ENCODE assay signal across 8 cellular contexts in the genomic region with DNA sequence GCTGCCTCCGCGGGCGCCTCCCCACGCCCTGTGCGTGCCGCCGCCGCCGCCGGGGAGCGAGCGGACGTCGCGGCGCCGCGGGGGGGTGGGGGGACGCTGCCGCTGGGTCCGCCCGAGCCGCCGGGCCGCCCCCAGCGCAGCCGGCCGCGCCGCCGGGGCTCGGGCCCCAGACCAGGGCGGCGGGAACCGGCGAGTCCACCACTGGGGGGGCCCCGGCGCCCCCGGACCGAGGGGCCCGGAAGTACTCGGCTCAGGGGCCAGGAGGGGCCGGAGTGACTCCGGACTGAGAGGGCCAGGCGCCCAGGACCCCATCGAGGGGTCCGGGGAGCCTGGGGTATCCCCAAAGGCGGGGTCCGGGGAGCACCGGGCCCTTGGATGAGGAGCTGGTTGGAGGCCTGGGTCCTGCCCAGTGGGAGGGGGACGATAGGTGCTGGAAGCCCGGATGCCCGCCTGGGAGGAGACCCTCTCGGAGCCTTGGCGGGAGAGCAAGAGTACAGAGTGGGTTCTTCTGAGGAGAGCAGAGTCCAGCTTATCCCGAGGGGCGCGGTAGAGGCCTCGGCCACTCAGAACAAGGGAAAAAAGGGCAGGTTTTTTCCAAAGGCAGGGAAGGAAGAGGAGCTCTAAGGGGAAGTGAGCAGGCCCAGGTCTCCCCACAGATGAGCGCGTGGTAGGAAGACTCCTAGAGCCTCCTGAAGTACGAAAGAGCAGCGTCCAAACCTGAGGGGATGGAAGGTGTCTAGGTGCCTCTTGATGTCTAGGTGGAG. TPM values are rescaled to one million over a fixed set of nuclear protein-coding genes. Genes with fewer than 3 reads are reported as not detected.
DNase-seq lines count a peak whose midpoint lies in the region; ATAC-seq and TF ChIP-seq lines count a peak whose summit lies in the region.

No MANE protein-coding gene starts in this region.

- H2AK5ac ChIP-seq in neuronal stem cell (ENCODE audit: low read depth, low read length): peak overlapping the region; percentile 83

- peaks cover 2 to 11% of the 10 kb centered on the region in 2 donors for H3K36me3 Mint-ChIP-seq in CD14-positive monocyte
- H3K36me3 Mint-ChIP-seq in activated T-helper 17 cell treated with anti-CD3 and anti-CD28 coated beads, Interleukin-2, amount 50 U/mL, for 72 hours (ENCODE audit: low read depth): peaks cover 9% of the 10 kb centered on the region

- ATAC-seq in HG03354 (IDR thresholded peaks at IDR 0.05; ENCODE audit: poor library complexity, severe bottlenecking, unreplicated experiment) (peak; percentile 57), PC-3 (peak; percentile 87)
- peak; percentile 75 for ATAC-seq in activated T-helper 17 cell treated with anti-CD3 and anti-CD28 coated beads, Interleukin-2, amount 50 U/mL, for 72 hours (replicated peaks)

- WGBS in neuronal stem cell (ENCODE audit: extremely low coverage in 2 of 2, insufficient read length in 2 of 2, insufficient replicate concordance in 1 of 2), 2 donors: no CpG with 5 or more reads among the region's 63 CpGs
- 0 to 2% methylated on average over 12 to 16 of the region's 63 CpGs for WGBS in thyroid gland, 2 donors

- H3K27ac ChIP-seq in PC-3 (ENCODE audit: low read length) (peak overlapping the region; percentile 68), neuronal stem cell (replicated peaks; ENCODE audit: low read length) (peak overlapping the region; percentile 89), thyroid gland (peak overlapping the region; percentile 96 to 98 (median 97))

- H3K4me2 ChIP-seq in PC-3 (ENCODE audit: low read length) (peak overlapping the region; percentile 100), neuronal stem cell (ENCODE audit: insufficient read depth, low read length, poor library complexity, severe bottlenecking) (peak overlapping the region; percentile 41)

- H4K20me1 ChIP-seq in PC-3 (ENCODE audit: low read length): no peaks in the 10 kb centered on the region

- H3K9ac ChIP-seq in PC-3 (ENCODE audit: low read length) (peak overlapping the region; percentile 98), neuronal stem cell (ENCODE audit: low read depth, low read length, poor library complexity) (peak overlapping the region; percentile 75)

- BruUV-seq in PC-3 (replicated peaks; lab: Mats Ljungman, UMichigan): no TSS peak

- H3K4me1 ChIP-seq in PC-3 (ENCODE audit: insufficient read depth, low read length) (peaks cover 10% of the 10 kb centered on the region; the same call in 1 of the 2 replicates), neuronal stem cell (ENCODE audit: control insufficient read depth in 2 of 2, insufficient read depth in 1 of 2, low read depth in 1 of 2, low read length in 2 of 2) (peaks cover 0 to 5% of the 10 kb centered on the region in 2 donors), thyroid gland (peaks cover 9 to 16% of the 10 kb centered on the region in 2 donors)

- H3F3A ChIP-seq in PC-3 (ENCODE audit: low read length, unreplicated experiment): peaks cover 3% of the 10 kb centered on the region

- no peaks in the 10 kb centered on the region for H3K27me3 ChIP-seq in PC-3 (ENCODE audit: low read length)
- H3K27me3 ChIP-seq in neuronal stem cell (ENCODE audit: control insufficient read depth in 3 of 3, insufficient read depth in 3 of 3, low read depth in 1 of 3, low read length in 3 of 3): no peaks in the 10 kb centered on the region
- no peaks in the 10 kb centered on the region for H3K27me3 ChIP-seq in thyroid gland

- H2AFZ ChIP-seq in PC-3 (ENCODE audit: low read length) (peak overlapping the region; percentile 79), neuronal stem cell (ENCODE audit: low read length) (peak overlapping the region; percentile 91)

- H3K36me3 ChIP-seq in PC-3 (ENCODE audit: low read depth, low read length): no peaks in the 10 kb centered on the region
- H3K36me3 ChIP-seq in neuronal stem cell (replicated peaks in 1 of 2; ENCODE audit: control insufficient read depth in 2 of 2, insufficient read depth in 2 of 2, low read length in 2 of 2): no peaks in the 10 kb centered on the region
- no peaks in the 10 kb centered on the region for H3K36me3 ChIP-seq in thyroid gland

- peak overlapping the region; percentile 34 for H2BK120ac ChIP-seq in neuronal stem cell (ENCODE audit: low read depth, low read length)

- peak overlapping the region; percentile 35 for H3K23ac ChIP-seq in neuronal stem cell (ENCODE audit: low read depth, low read length, poor library complexity)

- H2BK12ac ChIP-seq in neuronal stem cell (ENCODE audit: low read length): no peak overlapping the region

- peaks cover 18% of the 10 kb centered on the region for H3K4me1 Mint-ChIP-seq in CD14-positive monocyte
- peaks cover 10% of the 10 kb centered on the region for H3K4me1 Mint-ChIP-seq in activated T-helper 17 cell treated with anti-CD3 and anti-CD28 coated beads, Interleukin-2, amount 50 U/mL, for 72 hours

- H3K9me2 ChIP-seq in PC-3 (replicated peaks; ENCODE audit: low read length): no peaks in the 10 kb centered on the region

- no peaks in the 10 kb centered on the region for H3K27me3 Mint-ChIP-seq in CD14-positive monocyte (ENCODE audit: low read depth in 3 of 3)
- no peaks in the 10 kb centered on the region for H3K27me3 Mint-ChIP-seq in activated T-helper 17 cell treated with anti-CD3 and anti-CD28 coated beads, Interleukin-2, amount 50 U/mL, for 72 hours

- H3K9me3 ChIP-seq in PC-3 (ENCODE audit: low read length) (no peaks in the 10 kb centered on the region), neuronal stem cell (replicated peaks in 1 of 2; ENCODE audit: control insufficient read depth in 2 of 2, insufficient read depth in 1 of 2, low read depth in 1 of 2, low read length in 2 of 2) (no peaks in the 10 kb centered on the region), thyroid gland (no peaks in the 10 kb centered on the region)

- H3K79me2 ChIP-seq in PC-3 (ENCODE audit: low read length): peaks cover 28% of the 10 kb centered on the region

- H4K8ac ChIP-seq in neuronal stem cell (ENCODE audit: low read depth, low read length): no peak overlapping the region

- peak overlapping the region; percentile 89 to 98 (median 96) for H3K27ac Mint-ChIP-seq in CD14-positive monocyte
- H3K27ac Mint-ChIP-seq in activated T-helper 17 cell treated with anti-CD3 and anti-CD28 coated beads, Interleukin-2, amount 50 U/mL, for 72 hours: peak overlapping the region; percentile 86

- intact Hi-C loops in CD14-positive monocyte (cut with micrococcal nuclease): loop anchor here in 1 of 2 donors (2.0 kb wide), 1 partner anchor 20 kb away; a partner anchor contains a TSS
- intact Hi-C loops in PC-3 (cut with micrococcal nuclease): loop anchor here (1.0 to 2.0 kb wide), 2 partner anchors 20 to 67 kb away; a partner anchor contains a TSS
- intact Hi-C loops in thyroid gland (cut with DNase I): no loop called here

- H3K4ac ChIP-seq in neuronal stem cell (ENCODE audit: low read length): no peak overlapping the region

- H2BK15ac ChIP-seq in neuronal stem cell (ENCODE audit: low read length): no peak overlapping the region

- peak; percentile 25 to 49 for TF ChIP-seq POLR2A in thyroid gland (IDR thresholded peaks at IDR 0.05)

- H2BK5ac ChIP-seq in neuronal stem cell (ENCODE audit: low read length): peak overlapping the region; percentile 88

- POLR2A ChIA-PET in PC-3 (lab: Charles Lee; ENCODE audit: unreplicated experiment): interaction anchor here (0.5 to 1.2 kb wide), 6 partner anchors 20 to 94 kb away, joined by 3 to 30 read pairs (median 6); a partner anchor contains a TSS

- TF ChIP-seq CTCF in CD14-positive monocyte (IDR thresholded peaks at IDR 0.05) (no peak), PC-3 (conservative IDR thresholded peaks at IDR 0.05; ENCODE audit: low read depth, low read length) (no peak), thyroid gland (IDR thresholded peaks at IDR 0.05) (no peak)

- H3K4me3 ChIP-seq in PC-3 (ENCODE audit: low read length): peak overlapping the region; percentile 83
- H3K4me3 ChIP-seq in neuronal stem cell (ENCODE audit: low read length in 2 of 2): peak overlapping the region; percentile 64 to 93
- H3K4me3 ChIP-seq in thyroid gland (replicated peaks in 1 of 3): peak overlapping the region; percentile 48 to 95 (median 90)

- DNase-seq in CD14-positive monocyte (ENCODE audit: low spot score) (no peak), GM19238 (ENCODE audit: insufficient read length, low spot score) (peak; percentile 86), PC-3 (peak; percentile 69), fibroblast of peridontal ligament (ENCODE audit: extremely low read depth) (peak; percentile 40), neuronal stem cell (ENCODE audit: low spot score) (peak; percentile 47), thyroid gland (peak; percentile 46 to 70)

- H3K79me1 ChIP-seq in neuronal stem cell (ENCODE audit: low read depth, low read length): no peaks in the 10 kb centered on the region

- CTCF ChIA-PET in PC-3 (lab: Charles Lee): interaction anchor here (0.8 kb wide), 1 partner anchor 68 kb away, joined by 3 read pairs; a partner anchor contains a TSS

- H3K14ac ChIP-seq in neuronal stem cell (ENCODE audit: low read length): peak overlapping the region; percentile 25

- no peaks in the 10 kb centered on the region for H3K9me3 Mint-ChIP-seq in CD14-positive monocyte
- H3K9me3 Mint-ChIP-seq in activated T-helper 17 cell treated with anti-CD3 and anti-CD28 coated beads, Interleukin-2, amount 50 U/mL, for 72 hours: no peaks in the 10 kb centered on the region

- no peak overlapping the region for H4K91ac ChIP-seq in neuronal stem cell (ENCODE audit: low read depth, low read length, poor library complexity)

- H3K18ac ChIP-seq in neuronal stem cell (ENCODE audit: low read length): peak overlapping the region; percentile 90

- H3K4me3 Mint-ChIP-seq in CD14-positive monocyte: peak overlapping the region; percentile 84 to 98
- peak overlapping the region; percentile 83 for H3K4me3 Mint-ChIP-seq in activated T-helper 17 cell treated with anti-CD3 and anti-CD28 coated beads, Interleukin-2, amount 50 U/mL, for 72 hours

RNA-seq across cellular contexts. Expression of a gene that starts 0.6 kb away (rescaled TPM):
- 10 to 100 TPM in 1 of 2 donors, 1 to 10 TPM in 1; 8.1 to 16.0 TPM for polyA plus RNA-seq in CD14-positive monocyte
- total RNA-seq in PC-3 (2014; rRNA removed) (5.2 and 10.8 TPM in 2 replicates), thyroid gland (10 to 100 TPM in 2 of 4 donors, 1 to 10 TPM in 2; 5.5 to 13.5 (median 11.6) TPM)
- total RNA-seq in activated T-helper 17 cell treated with anti-CD3 and anti-CD28 coated beads, Interleukin-2, amount 50 U/mL, for 72 hours: 10 to 100 TPM; 27.4 to 33.1 TPM
- polyA plus RNA-seq in neuronal stem cell (2013, experiment 1 of 2): 9.0 TPM
- polyA plus RNA-seq in neuronal stem cell (2013, experiment 2 of 2): 10.2 TPM

RNA-seq across cellular contexts. Expression of a gene that starts 20.7 kb away (rescaled TPM):
- polyA plus RNA-seq in CD14-positive monocyte: not detected
- total RNA-seq in PC-3 (2014; rRNA removed): not detected in 2 replicates
- not detected for total RNA-seq in activated T-helper 17 cell treated with anti-CD3 and anti-CD28 coated beads, Interleukin-2, amount 50 U/mL, for 72 hours
- polyA plus RNA-seq in neuronal stem cell (2013, experiment 1 of 2): not detected
- polyA plus RNA-seq in neuronal stem cell (2013, experiment 2 of 2): not detected
- not detected for total RNA-seq in thyroid gland

RNA-seq across cellular contexts. Expression of a gene that starts 26.3 kb away (rescaled TPM):
- 10 to 100 TPM; 53.7 TPM for polyA plus RNA-seq in CD14-positive monocyte
- total RNA-seq in PC-3 (2014; rRNA removed): 33.0 and 44.1 TPM in 2 replicates
- total RNA-seq in activated T-helper 17 cell treated with anti-CD3 and anti-CD28 coated beads, Interleukin-2, amount 50 U/mL, for 72 hours: 10 to 100 TPM; 15.0 to 28.4 TPM
- 46.1 TPM for polyA plus RNA-seq in neuronal stem cell (2013, experiment 1 of 2)
- polyA plus RNA-seq in neuronal stem cell (2013, experiment 2 of 2): 45.9 TPM
- 10 to 100 TPM; 15.4 to 25.4 (median 18.4) TPM for total RNA-seq in thyroid gland
